In genomic region chr16:7272567-7273158, GRCh38 we compare ENCODE assay signal across 8 cellular contexts. TPM values are rescaled to one million over a fixed set of nuclear protein-coding genes. Genes with fewer than 3 reads are reported as not detected.
"Had no signal": no experiment of that assay in that cellular context is flagged by ENCODE, and none has a peak within 500 bp of the region (broad histone marks: within the 10 kb centered on the region; RNA-seq: fewer than 3 reads in every experiment).

No MANE protein-coding gene starts in this region.

- H3K36me3 Mint-ChIP-seq: IgD-negative memory B cell had no signal

- DNase-seq: IMR-90, KBM-7, KG1 had no signal

- H3K27ac Mint-ChIP-seq: IgD-negative memory B cell had no signal

- FAIRE-seq: HTR-8/SVneo had no signal

- H3K4me1 Mint-ChIP-seq: IgD-negative memory B cell had no signal

- H3K4me3 Mint-ChIP-seq: IgD-negative memory B cell had no signal

- H3K27ac ChIP-seq: HL-60 had no signal

- H3K27me3 Mint-ChIP-seq: IgD-negative memory B cell had no signal

RNA-seq across cellular contexts. Expression of gene RBFOX1, which starts 60.0 kb away (rescaled TPM):
- total RNA-seq: HT-29, HT1080, IMR-90 had no signal
- polyA plus RNA-seq: IgD-negative memory B cell, IMR-90 had no signal
